30 cellular contexts compared by ENCODE assay signal in the genomic region with DNA sequence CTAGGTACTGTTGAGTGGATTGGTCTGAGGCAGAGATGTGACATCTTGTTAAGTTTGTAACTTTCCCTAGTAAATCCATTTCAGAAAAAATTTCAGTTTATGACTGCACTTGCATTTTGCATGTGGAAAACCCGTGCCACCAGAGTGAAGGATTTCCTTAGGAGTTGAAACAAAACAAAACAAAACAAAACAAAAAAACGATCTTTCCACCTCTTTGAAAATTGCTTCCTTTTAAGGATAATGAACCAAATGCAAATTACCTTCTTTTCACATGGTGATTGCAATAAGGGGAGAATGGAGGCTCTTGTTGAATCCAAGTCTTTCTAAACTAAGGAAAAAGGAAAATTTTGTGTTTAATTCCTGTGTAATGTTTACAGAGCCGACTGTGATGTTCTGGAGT. TPM values are rescaled to one million over a fixed set of nuclear protein-coding genes. Genes with fewer than 3 reads are reported as not detected.
A peak's percentile ranks its signal among the peaks of the same experiment; 100 is the strongest.
DNase-seq lines count a peak whose midpoint lies in the region; ATAC-seq, FAIRE-seq and TF ChIP-seq lines count a peak whose summit lies in the region.
"Had no signal": no experiment of that assay in that cellular context is flagged by ENCODE, and none has a peak within 500 bp of the region (broad histone marks: within the 10 kb centered on the region; RNA-seq: fewer than 3 reads in every experiment).

No MANE protein-coding gene starts in this region.

- H3K79me2 ChIP-seq in astrocyte (ENCODE audit: insufficient read depth, low read length) (peaks cover 58% of the 10 kb centered on the region), endothelial cell of umbilical vein (ENCODE audit: control insufficient read depth, insufficient read depth, low read length) (no peaks in the 10 kb centered on the region), osteoblast (ENCODE audit: insufficient read depth, low read length) (peaks cover 2% of the 10 kb centered on the region)

- TF ChIP-seq POLR2A in endothelial cell of umbilical vein (IDR thresholded peaks at IDR 0.05; ENCODE audit: low read depth, low read length), result no peak

- H3K9me3 Mint-ChIP-seq in astrocyte (ENCODE audit: unreplicated experiment) (no peaks in the 10 kb centered on the region), nephron (no peaks in the 10 kb centered on the region)
- H3K9me3 Mint-ChIP-seq: activated T-cell treated with anti-CD3 and anti-CD28 coated beads, Interleukin-2, amount 50 U/mL, for 72 hours; CD8-positive, alpha-beta memory T cell; natural killer cell; stimulated activated effector memory CD8-positive, alpha-beta T cell treated with anti-CD3 and anti-CD28 coated beads, Interleukin-12 subunit alpha, Interleukin-12 subunit beta, amount 100 ng/mL, for 72 hours; T-helper 1 cell treated with Interleukin-12 subunit alpha and Interleukin-12 subunit beta and Interleukin-4 antibody, amounts not matched to agents 30 μg/mL and 1 μg/mL, for 36 hours had no signal

- no peaks in the 10 kb centered on the region for H3K36me3 ChIP-seq in HUES48 (ENCODE audit: control insufficient read depth, insufficient read depth, low read length)
- no peaks in the 10 kb centered on the region for H3K36me3 ChIP-seq in astrocyte (ENCODE audit: insufficient read depth, low read length)
- no peaks in the 10 kb centered on the region for H3K36me3 ChIP-seq in endothelial cell of umbilical vein (ENCODE audit: control insufficient read depth in 2 of 2, extremely low read depth in 1 of 2, insufficient read depth in 2 of 2, low read length in 2 of 2)
- H3K36me3 ChIP-seq in osteoblast (ENCODE audit: insufficient read depth, low read length), result no peaks in the 10 kb centered on the region
- H3K36me3 ChIP-seq: pancreas had no signal

- no TSS peak for BruUV-seq in endothelial cell of umbilical vein (replicated peaks; lab: Mats Ljungman, UMichigan)

- H3K4me1 ChIP-seq in HUES48 (ENCODE audit: control insufficient read depth, insufficient read depth, low read length) (peaks cover 80% of the 10 kb centered on the region), astrocyte (ENCODE audit: insufficient read depth, low read length) (peaks cover 16% of the 10 kb centered on the region), endothelial cell of umbilical vein (ENCODE audit: control insufficient read depth, extremely low read depth, insufficient read depth, low read length) (peaks cover 10% of the 10 kb centered on the region), osteoblast (ENCODE audit: insufficient read depth, low read length) (peaks cover 13% of the 10 kb centered on the region)

- H3K4me3 Mint-ChIP-seq in astrocyte (ENCODE audit: unreplicated experiment) (no peak overlapping the region), nephron (peak overlapping the region in 1 of 3 experiments; percentile 3)
- H3K4me3 Mint-ChIP-seq: activated naive CD8-positive, alpha-beta T cell treated with anti-CD3 and anti-CD28 coated beads, Interleukin-2, amount 50 U/mL, for 24 hours; activated T-cell treated with anti-CD3 and anti-CD28 coated beads, Interleukin-2, amount 50 U/mL, for 72 hours; CD8-positive, alpha-beta memory T cell; natural killer cell; stimulated activated effector memory CD8-positive, alpha-beta T cell treated with anti-CD3 and anti-CD28 coated beads, Interleukin-12 subunit alpha, Interleukin-12 subunit beta, amount 100 ng/mL, for 72 hours; T-helper 1 cell treated with Interleukin-12 subunit alpha and Interleukin-12 subunit beta and Interleukin-4 antibody, amounts not matched to agents 30 μg/mL and 1 μg/mL, for 36 hours had no signal

- H3K9me3 ChIP-seq in HUES48 (ENCODE audit: control insufficient read depth, insufficient read depth, low read length) (no peaks in the 10 kb centered on the region), astrocyte (ENCODE audit: insufficient read depth, low read depth, low read length) (no peaks in the 10 kb centered on the region), endothelial cell of umbilical vein (replicated peaks; ENCODE audit: control insufficient read depth, insufficient read depth, low read length) (no peaks in the 10 kb centered on the region), osteoblast (ENCODE audit: low read depth, low read length) (no peaks in the 10 kb centered on the region)
- H3K9me3 ChIP-seq: mucosa of descending colon, pancreas, SK-N-SH had no signal

- H3K27me3 Mint-ChIP-seq in astrocyte (ENCODE audit: low read depth, unreplicated experiment), result no peaks in the 10 kb centered on the region
- no peaks in the 10 kb centered on the region for H3K27me3 Mint-ChIP-seq in nephron (ENCODE audit: low read depth)
- H3K27me3 Mint-ChIP-seq: activated naive CD8-positive, alpha-beta T cell treated with anti-CD3 and anti-CD28 coated beads, Interleukin-2, amount 50 U/mL, for 24 hours; CD8-positive, alpha-beta memory T cell had no signal

- FAIRE-seq in astrocyte (lab: Jason Lieb, UNC), result no peak
- FAIRE-seq in endothelial cell of umbilical vein (lab: Jason Lieb, UNC), result peak; percentile 64
- FAIRE-seq: GM18507, kidney, pancreas, TTC549 had no signal

- H4K20me1 ChIP-seq in astrocyte (ENCODE audit: insufficient read depth, low read length) (no peaks in the 10 kb centered on the region), endothelial cell of umbilical vein (replicated peaks; ENCODE audit: control insufficient read depth, extremely low read depth, insufficient read depth, low read length) (no peaks in the 10 kb centered on the region), osteoblast (ENCODE audit: insufficient read depth, low read length) (no peaks in the 10 kb centered on the region)

- peak overlapping the region; percentile 54 for H3K9ac ChIP-seq in HUES48 (ENCODE audit: low read depth, low read length)
- no peak overlapping the region for H3K9ac ChIP-seq in astrocyte (ENCODE audit: low read length)
- H3K9ac ChIP-seq in endothelial cell of umbilical vein (replicated peaks; ENCODE audit: extremely low read depth, insufficient read depth, low read length), result no peak overlapping the region
- H3K9ac ChIP-seq: SK-N-SH had no signal

- H3K4me1 Mint-ChIP-seq in astrocyte (ENCODE audit: low read depth, unreplicated experiment) (peaks cover 29% of the 10 kb centered on the region), nephron (peaks cover 68% of the 10 kb centered on the region)
- H3K4me1 Mint-ChIP-seq: CD8-positive, alpha-beta memory T cell; stimulated activated effector memory CD8-positive, alpha-beta T cell treated with anti-CD3 and anti-CD28 coated beads, Interleukin-12 subunit alpha, Interleukin-12 subunit beta, amount 100 ng/mL, for 72 hours had no signal

- H3K27ac Mint-ChIP-seq in astrocyte (ENCODE audit: unreplicated experiment), result no peak overlapping the region
- peak overlapping the region; percentile 8 to 88 (median 74) for H3K27ac Mint-ChIP-seq in nephron
- H3K27ac Mint-ChIP-seq: activated naive CD8-positive, alpha-beta T cell treated with anti-CD3 and anti-CD28 coated beads, Interleukin-2, amount 50 U/mL, for 24 hours; activated T-cell treated with anti-CD3 and anti-CD28 coated beads, Interleukin-2, amount 50 U/mL, for 72 hours; CD8-positive, alpha-beta memory T cell; natural killer cell; stimulated activated effector memory CD8-positive, alpha-beta T cell treated with anti-CD3 and anti-CD28 coated beads, Interleukin-12 subunit alpha, Interleukin-12 subunit beta, amount 100 ng/mL, for 72 hours; T-helper 1 cell treated with Interleukin-12 subunit alpha and Interleukin-12 subunit beta and Interleukin-4 antibody, amounts not matched to agents 30 μg/mL and 1 μg/mL, for 36 hours had no signal

- H3K4me3 ChIP-seq in HUES48 (ENCODE audit: low read depth, low read length) (peak overlapping the region; percentile 35), astrocyte (ENCODE audit: insufficient read depth, low read depth, low read length) (no peak overlapping the region), endothelial cell of umbilical vein (replicated peaks in 1 of 3; ENCODE audit: insufficient read depth in 1 of 3, low read depth in 1 of 3, low read length in 3 of 3) (no peak overlapping the region), osteoblast (ENCODE audit: insufficient read depth, low read length) (no peak overlapping the region)
- H3K4me3 ChIP-seq: mucosa of descending colon, pancreas had no signal

- CTCF ChIA-PET in endothelial cell of umbilical vein (lab: Charles Lee), result interaction anchor here (0.7 to 1.8 kb wide), 4 partner anchors 12 to 200 kb away, joined by 3 to 5 read pairs (median 4); no protein-coding TSS in a partner anchor

- dilution Hi-C loops in endothelial cell of umbilical vein (cut with MboI; ENCODE audit: extremely low pct_ligation_motif_present, low sequenced_read_pairs), result no loop called here

- DNase-seq in astrocyte (ENCODE audit: low read depth) (no peak), endothelial cell of umbilical vein (ENCODE audit: low read depth, low spot score) (peak; percentile 28), osteoblast (ENCODE audit: insufficient read length, low spot score, missing footprints) (no peak)
- DNase-seq: activated CD4-positive, alpha-beta T cell treated with anti-CD3 and anti-CD28 coated beads, Interleukin-2, amount 50 U/mL, for 48 hours; activated naive CD4-positive, alpha-beta T cell; activated naive CD8-positive, alpha-beta T cell treated with anti-CD3 and anti-CD28 coated beads, Interleukin-2, amount 50 U/mL, for 24 hours; activated T-cell treated with anti-CD3 and anti-CD28 coated beads, Interleukin-2, amount 50 U/mL, for 72 hours; CD8-positive, alpha-beta memory T cell; cerebellar nuclear complex; kidney; mucosa of descending colon; natural killer cell; NCI-H1092; NCI-H1694 treated with DMSO at 0.1 percent for 48 hours; NCI-H510A; pancreas; SK-N-SH; substantia nigra; trophoblast cell had no signal

- peak overlapping the region; percentile 43 for H3K4me2 ChIP-seq in astrocyte (ENCODE audit: low read length)
- no peak overlapping the region for H3K4me2 ChIP-seq in endothelial cell of umbilical vein (ENCODE audit: insufficient read depth, low read length)
- no peak overlapping the region for H3K4me2 ChIP-seq in osteoblast (ENCODE audit: insufficient read depth, low read length)

- H3K27me3 ChIP-seq in HUES48 (ENCODE audit: control insufficient read depth, insufficient read depth, low read length), result no peaks in the 10 kb centered on the region
- no peaks in the 10 kb centered on the region for H3K27me3 ChIP-seq in astrocyte (ENCODE audit: insufficient read depth, low read length)
- no peaks in the 10 kb centered on the region for H3K27me3 ChIP-seq in endothelial cell of umbilical vein (ENCODE audit: control insufficient read depth in 2 of 2, insufficient read depth in 2 of 2, low read length in 2 of 2)
- H3K27me3 ChIP-seq in osteoblast (ENCODE audit: insufficient read depth, low read length), result no peaks in the 10 kb centered on the region
- H3K27me3 ChIP-seq: pancreas had no signal

- POLR2A ChIA-PET in endothelial cell of umbilical vein (lab: Charles Lee), result no interaction called here

- H3K27ac ChIP-seq in HUES48 (ENCODE audit: low read depth, low read length) (peak overlapping the region; percentile 95), astrocyte (ENCODE audit: low read depth, low read length) (no peak overlapping the region), endothelial cell of umbilical vein (ENCODE audit: insufficient read depth, low read depth, low read length) (no peak overlapping the region), osteoblast (ENCODE audit: low read depth, low read length) (no peak overlapping the region)

- no peaks in the 10 kb centered on the region for H3K36me3 Mint-ChIP-seq in astrocyte (ENCODE audit: low read depth, unreplicated experiment)
- H3K36me3 Mint-ChIP-seq in nephron (ENCODE audit: low read depth), result no peaks in the 10 kb centered on the region
- H3K36me3 Mint-ChIP-seq: natural killer cell; stimulated activated effector memory CD8-positive, alpha-beta T cell treated with anti-CD3 and anti-CD28 coated beads, Interleukin-12 subunit alpha, Interleukin-12 subunit beta, amount 100 ng/mL, for 72 hours had no signal

- H2AFZ ChIP-seq in astrocyte (ENCODE audit: low read depth, low read length) (no peak overlapping the region), endothelial cell of umbilical vein (ENCODE audit: low read depth, low read length) (no peak overlapping the region), osteoblast (ENCODE audit: low read length) (no peak overlapping the region)

- no peaks in the 10 kb centered on the region for H3K9me1 ChIP-seq in endothelial cell of umbilical vein (replicated peaks; ENCODE audit: control insufficient read depth, extremely low read depth, insufficient read depth, low read length)

- intact Hi-C loops in endothelial cell of umbilical vein (cut with micrococcal nuclease), result no loop called here

- no peak for ATAC-seq in HG02884 (IDR thresholded peaks at IDR 0.05; ENCODE audit: unreplicated experiment)
- ATAC-seq in GM18517 (IDR thresholded peaks at IDR 0.05; ENCODE audit: unreplicated experiment), result no peak
- no peak for ATAC-seq in GM18861 (IDR thresholded peaks at IDR 0.05; ENCODE audit: unreplicated experiment)
- ATAC-seq: activated CD4-positive, CD25-positive, alpha-beta regulatory T cell treated with anti-CD3 and anti-CD28 coated beads, Interleukin-2, amount 50 U/mL, for 24 hours; activated naive CD8-positive, alpha-beta T cell treated with anti-CD3 and anti-CD28 coated beads, Interleukin-2, amount 50 U/mL, for 24 hours; activated T-cell treated with anti-CD3 and anti-CD28 coated beads, Interleukin-2, amount 50 U/mL, for 72 hours; mucosa of descending colon; natural killer cell; Right ventricle myocardium inferior; stimulated activated effector memory CD8-positive, alpha-beta T cell treated with anti-CD3 and anti-CD28 coated beads, Interleukin-12 subunit alpha, Interleukin-12 subunit beta, amount 100 ng/mL, for 72 hours had no signal

- TF ChIP-seq CTCF in astrocyte (IDR thresholded peaks at IDR 0.05; ENCODE audit: insufficient read depth, low read depth, low read length) (no peak), endothelial cell of umbilical vein (IDR thresholded peaks at IDR 0.05; ENCODE audit: extremely low read depth in 1 of 2, insufficient read depth in 1 of 2, low read depth in 1 of 2, low read length in 2 of 2) (no peak), nephron (IDR thresholded peaks at IDR 0.05; ENCODE audit: unreplicated experiment in 3 of 3) (no peak), osteoblast (IDR thresholded peaks at IDR 0.05; ENCODE audit: extremely low read depth, low read depth, low read length) (no peak)

RNA-seq across cellular contexts. Expression of gene PHLPP1, which starts 43.2 kb away (rescaled TPM):
- total RNA-seq in astrocyte (11.2 and 13.3 TPM in 2 replicates), endothelial cell of umbilical vein (10.8 and 11.2 TPM in 2 replicates), osteoblast (5.6 and 6.9 TPM in 2 replicates)
- 4.0 and 4.4 TPM in 2 replicates for polyA plus RNA-seq in endothelial cell of umbilical vein
- polyA plus RNA-seq in endothelial cell of umbilical vein (2011; cell fraction: cytosol; rRNA removed), result 4.8 and 4.9 TPM in 2 replicates
- 7.3 and 7.5 TPM in 2 replicates for polyA plus RNA-seq in endothelial cell of umbilical vein (2011; cell fraction: nucleus; rRNA removed)
- polyA plus RNA-seq in endothelial cell of umbilical vein (2012), result 4.4 and 4.6 TPM in 2 replicates
- polyA minus RNA-seq in endothelial cell of umbilical vein, result 11.4 and 17.8 TPM in 2 replicates
- 12.9 TPM for polyA minus RNA-seq in endothelial cell of umbilical vein (2011; cell fraction: cytosol; rRNA and poly(A)+ RNA removed)
- 19.1 and 29.4 TPM in 2 replicates for polyA minus RNA-seq in endothelial cell of umbilical vein (2011; cell fraction: nucleus; rRNA and poly(A)+ RNA removed)
